ENCODE assay signal across 8 cellular contexts in genomic region chr1:53367503-53368313, GRCh38. TPM values are rescaled to one million over a fixed set of nuclear protein-coding genes. Genes with fewer than 3 reads are reported as not detected.
DNase-seq lines count a peak whose midpoint lies in the region; ATAC-seq, FAIRE-seq and TF ChIP-seq lines count a peak whose summit lies in the region.

No MANE protein-coding gene starts in this region.

- peaks cover 19% of the 10 kb centered on the region for H3K4me1 Mint-ChIP-seq in activated naive CD4-positive, alpha-beta T cell treated with anti-CD3 and anti-CD28 coated beads for 36 hours (ENCODE audit: low read depth)
- peaks cover 13% of the 10 kb centered on the region for H3K4me1 Mint-ChIP-seq in stimulated activated effector memory CD8-positive, alpha-beta T cell treated with anti-CD3 and anti-CD28 coated beads, Interleukin-12 subunit alpha, Interleukin-12 subunit beta, amount 100 ng/mL, for 72 hours

- DNase-seq in NAMALWA (ENCODE audit: low spot score), result peak; percentile 88
- DNase-seq in activated naive CD4-positive, alpha-beta T cell treated with anti-CD3 and anti-CD28 coated beads for 36 hours, result peak; percentile 69
- DNase-seq in stimulated activated effector memory CD8-positive, alpha-beta T cell treated with anti-CD3 and anti-CD28 coated beads, Interleukin-12 subunit alpha, Interleukin-12 subunit beta, amount 100 ng/mL, for 72 hours (ENCODE audit: low spot score in 2 of 2), result no peak
- no peak for DNase-seq in NCI-H2107 treated with DMSO at 0.1 percent for 48 hours (lab: John Stamatoyannopoulos, UW; ENCODE audit: unreplicated experiment)
- DNase-seq in H54 (ENCODE audit: insufficient read length, low spot score), result no peak
- DNase-seq in NCI-H510A treated with DMSO at 0.1 percent for 48 hours (lab: John Stamatoyannopoulos, UW), result no peak

- H3K27ac Mint-ChIP-seq in activated naive CD4-positive, alpha-beta T cell treated with anti-CD3 and anti-CD28 coated beads for 36 hours, result peak overlapping the region; percentile 54
- peak overlapping the region; percentile 93 for H3K27ac Mint-ChIP-seq in stimulated activated effector memory CD8-positive, alpha-beta T cell treated with anti-CD3 and anti-CD28 coated beads, Interleukin-12 subunit alpha, Interleukin-12 subunit beta, amount 100 ng/mL, for 72 hours

- TF ChIP-seq POLR2A in GM18505 (IDR thresholded peaks at IDR 0.05; ENCODE audit: borderline replicate concordance, extremely low read depth, insufficient read depth, insufficient read length) (peak; percentile 64), H54 (IDR thresholded peaks at IDR 0.05; ENCODE audit: low read depth, low read length) (no peak)

- FAIRE-seq in H54 (lab: Jason Lieb, UNC), result no peak

- no peaks in the 10 kb centered on the region for H3K27me3 Mint-ChIP-seq in activated naive CD4-positive, alpha-beta T cell treated with anti-CD3 and anti-CD28 coated beads for 36 hours (ENCODE audit: low read depth)

- no peaks in the 10 kb centered on the region for H3K36me3 Mint-ChIP-seq in activated naive CD4-positive, alpha-beta T cell treated with anti-CD3 and anti-CD28 coated beads for 36 hours (ENCODE audit: low read depth)
- no peaks in the 10 kb centered on the region for H3K36me3 Mint-ChIP-seq in stimulated activated effector memory CD8-positive, alpha-beta T cell treated with anti-CD3 and anti-CD28 coated beads, Interleukin-12 subunit alpha, Interleukin-12 subunit beta, amount 100 ng/mL, for 72 hours

- intact Hi-C loops in activated naive CD4-positive, alpha-beta T cell treated with anti-CD3 and anti-CD28 coated beads for 36 hours (cut with micrococcal nuclease), result loop anchor here (1.0 to 2.0 kb wide), 2 partner anchors 41 to 73 kb away; no protein-coding TSS in a partner anchor

- no peaks in the 10 kb centered on the region for H3K9me3 Mint-ChIP-seq in activated naive CD4-positive, alpha-beta T cell treated with anti-CD3 and anti-CD28 coated beads for 36 hours
- no peaks in the 10 kb centered on the region for H3K9me3 Mint-ChIP-seq in stimulated activated effector memory CD8-positive, alpha-beta T cell treated with anti-CD3 and anti-CD28 coated beads, Interleukin-12 subunit alpha, Interleukin-12 subunit beta, amount 100 ng/mL, for 72 hours

- H3K4me3 Mint-ChIP-seq in activated naive CD4-positive, alpha-beta T cell treated with anti-CD3 and anti-CD28 coated beads for 36 hours, result peak overlapping the region; percentile 71
- peak overlapping the region; percentile 60 for H3K4me3 Mint-ChIP-seq in stimulated activated effector memory CD8-positive, alpha-beta T cell treated with anti-CD3 and anti-CD28 coated beads, Interleukin-12 subunit alpha, Interleukin-12 subunit beta, amount 100 ng/mL, for 72 hours

- ATAC-seq in GM18505 (IDR thresholded peaks at IDR 0.05; ENCODE audit: unreplicated experiment) (peak; percentile 85), GM21825 (IDR thresholded peaks at IDR 0.05; ENCODE audit: unreplicated experiment) (peak; percentile 85)
- ATAC-seq in stimulated activated effector memory CD8-positive, alpha-beta T cell treated with anti-CD3 and anti-CD28 coated beads, Interleukin-12 subunit alpha, Interleukin-12 subunit beta, amount 100 ng/mL, for 72 hours, result peak; percentile 90

- CTCF ChIA-PET in activated naive CD4-positive, alpha-beta T cell treated with anti-CD3 and anti-CD28 coated beads for 36 hours (lab: Charles Lee), result interaction anchor here (0.7 to 2.6 kb wide), 2 partner anchors 26 to 89 kb away, joined by 3 to 9 read pairs; no protein-coding TSS in a partner anchor

RNA-seq across cellular contexts. Expression of gene LRP8, which starts 39.8 kb away (rescaled TPM):
- total RNA-seq in activated naive CD4-positive, alpha-beta T cell treated with anti-CD3 and anti-CD28 coated beads for 36 hours, result 10 to 100 TPM; 27.7 to 32.9 TPM

Comparison
In these comparisons a context has a peak if more than half of its experiments do, and no peak if none do; other contexts are left out.
1. DNase-seq: peak in NAMALWA (single experiment) and activated naive CD4-positive, alpha-beta T cell treated with anti-CD3 and anti-CD28 coated beads for 36 hours (single experiment); none in stimulated activated effector memory CD8-positive, alpha-beta T cell treated with anti-CD3 and anti-CD28 coated beads, Interleukin-12 subunit alpha, Interleukin-12 subunit beta, amount 100 ng/mL, for 72 hours (0 of 2), NCI-H2107 treated with DMSO at 0.1 percent for 48 hours (single experiment), H54 (single experiment) and NCI-H510A treated with DMSO at 0.1 percent for 48 hours (single experiment).
2. Peak in every context shown above with its lines, with median percentiles within 50 percentile points of each other: ATAC-seq.